8 cellular contexts compared by ENCODE assay signal in genomic region chr6:11232968-11233626, GRCh38. TPM values are rescaled to one million over a fixed set of nuclear protein-coding genes. Genes with fewer than 3 reads are reported as not detected.
DNase-seq lines count a peak whose midpoint lies in the region; ATAC-seq and TF ChIP-seq lines count a peak whose summit lies in the region.

No MANE protein-coding gene starts in this region.

- peaks cover 10% of the 10 kb centered on the region for H3K23me2 ChIP-seq in H9 (ENCODE audit: insufficient read length, low read depth, low read length, poor library complexity, severe bottlenecking)

- H2BK12ac ChIP-seq in H9 (ENCODE audit: insufficient read length, low read depth, low read length): no peak overlapping the region

- no peaks in the 10 kb centered on the region for H3K36me3 Mint-ChIP-seq in H9 (ENCODE audit: insufficient read depth in 1 of 3, low read depth in 3 of 3)

- H3K18ac ChIP-seq in H9 (ENCODE audit: insufficient read length, low read depth, low read length): no peak overlapping the region

- H3K14ac ChIP-seq in H9 (ENCODE audit: insufficient read depth, low read length): no peak overlapping the region

- H3K9me3 ChIP-seq in DOHH2 (ENCODE audit: control insufficient read depth, insufficient read depth, low read length) (no peaks in the 10 kb centered on the region), H9 (ENCODE audit: control insufficient read depth, low read depth, low read length) (no peaks in the 10 kb centered on the region), OCI-LY7 (ENCODE audit: low read length) (no peaks in the 10 kb centered on the region), ectodermal cell (ENCODE audit: control insufficient read depth, low read length) (no peaks in the 10 kb centered on the region), muscle layer of colon (ENCODE audit: low read length) (no peaks in the 10 kb centered on the region)

- H4K91ac ChIP-seq in H9 (ENCODE audit: insufficient read length, low read depth, low read length): no peak overlapping the region

- peaks cover 7% of the 10 kb centered on the region; the same call in 1 of the 2 replicates for H3K27me3 ChIP-seq in DOHH2 (ENCODE audit: control insufficient read depth, low read length)
- no peaks in the 10 kb centered on the region for H3K27me3 ChIP-seq in H9 (ENCODE audit: insufficient read depth, low read length)
- H3K27me3 ChIP-seq in ectodermal cell (ENCODE audit: control insufficient read depth, insufficient read depth, low read length, poor library complexity, severe bottlenecking): no peaks in the 10 kb centered on the region
- H3K27me3 ChIP-seq in muscle layer of colon (ENCODE audit: control insufficient read depth in 1 of 2, insufficient read depth in 2 of 2, low read length in 2 of 2): no peaks in the 10 kb centered on the region

- H3K79me2 ChIP-seq in DOHH2 (ENCODE audit: control insufficient read depth, low read length): no peaks in the 10 kb centered on the region
- H3K79me2 ChIP-seq in H9 (ENCODE audit: insufficient read depth, low read length): no peaks in the 10 kb centered on the region
- H3K79me2 ChIP-seq in OCI-LY7 (ENCODE audit: insufficient read depth, low read depth, low read length): no peaks in the 10 kb centered on the region

- peak overlapping the region; percentile 73 to 81 for H3K4me3 Mint-ChIP-seq in H9

- H3K56ac ChIP-seq in H9 (ENCODE audit: insufficient read length, low read depth, low read length): no peak overlapping the region

- peak; percentile 37 for DNase-seq in H9
- no peak for DNase-seq in OCI-LY7 (ENCODE audit: low spot score)
- DNase-seq in cerebellar nuclear complex (lab: John Stamatoyannopoulos, UW): no peak
- DNase-seq in GM19240 (ENCODE audit: insufficient read length, low spot score): no peak

- no peaks in the 10 kb centered on the region for H3K27me3 Mint-ChIP-seq in H9 (ENCODE audit: low read depth)

- no peak overlapping the region for H2BK120ac ChIP-seq in H9 (ENCODE audit: low read depth, low read length, poor library complexity, severe bottlenecking)

- no peak overlapping the region for H2AK5ac ChIP-seq in H9 (ENCODE audit: insufficient read length, low read length)

- no CpG with 5 or more reads among the region's 18 CpGs for WGBS in H9 (ENCODE audit: extremely low coverage, insufficient read length, low lambda C conversion rate)
- WGBS in ectodermal cell, 2 experiments: 16 to 18% methylated on average over 17 to 18 of the region's 18 CpGs

- no peaks in the 10 kb centered on the region for H3F3A ChIP-seq in DOHH2 (ENCODE audit: control insufficient read depth, insufficient read depth)

- BruUV-seq in OCI-LY7 (replicated peaks; lab: Mats Ljungman, UMichigan): no TSS peak

- H4K20me1 ChIP-seq in DOHH2 (ENCODE audit: control insufficient read depth, insufficient read depth, low read depth, low read length) (no peaks in the 10 kb centered on the region), H9 (ENCODE audit: control insufficient read depth, insufficient read depth, insufficient read length) (no peaks in the 10 kb centered on the region), OCI-LY7 (ENCODE audit: insufficient read depth, low read length) (peaks cover 9% of the 10 kb centered on the region; the same call in 1 of the 2 replicates)

- CTCF ChIA-PET in OCI-LY7 (lab: Charles Lee; ENCODE audit: unreplicated experiment): interaction anchor here (1.2 kb wide), 1 partner anchor 25 kb away, joined by 3 read pairs; no protein-coding TSS in a partner anchor

- H3K9me3 Mint-ChIP-seq in H9: no peaks in the 10 kb centered on the region; a peak in 1 of 5 replicates

- peaks cover 51 to 53% of the 10 kb centered on the region in 2 experiments for H3K4me1 Mint-ChIP-seq in H9

- H2BK5ac ChIP-seq in H9 (ENCODE audit: insufficient read length, low read length): no peak overlapping the region

- H3K9me2 ChIP-seq in DOHH2 (replicated peaks; ENCODE audit: control insufficient read depth, low read length) (no peaks in the 10 kb centered on the region), OCI-LY7 (ENCODE audit: insufficient read depth, low read length) (no peaks in the 10 kb centered on the region)

- TF ChIP-seq CTCF in DOHH2 (IDR thresholded peaks at IDR 0.05; ENCODE audit: low read depth, low read length, poor library complexity, severe bottlenecking) (no peak), H9 (conservative IDR thresholded peaks at IDR 0.05) (no peak), OCI-LY7 (conservative IDR thresholded peaks at IDR 0.05; ENCODE audit: low read length) (no peak)

- no peak overlapping the region for H3K23ac ChIP-seq in H9 (ENCODE audit: insufficient read length, low read depth, low read length)

- H3K4me2 ChIP-seq in DOHH2 (ENCODE audit: low read length): peak overlapping the region; percentile 95
- H3K4me2 ChIP-seq in H9 (ENCODE audit: insufficient read depth, insufficient read length, low read length): peak overlapping the region; percentile 78
- H3K4me2 ChIP-seq in OCI-LY7 (ENCODE audit: low read length): peak overlapping the region; percentile 74

- H3K36me3 ChIP-seq in DOHH2 (ENCODE audit: control insufficient read depth, low read length): no peaks in the 10 kb centered on the region
- H3K36me3 ChIP-seq in OCI-LY7 (ENCODE audit: insufficient read depth, low read length): no peaks in the 10 kb centered on the region
- no peaks in the 10 kb centered on the region for H3K36me3 ChIP-seq in ectodermal cell (ENCODE audit: control insufficient read depth, insufficient read depth, low read length)
- H3K36me3 ChIP-seq in muscle layer of colon (ENCODE audit: insufficient read depth, low read length): no peaks in the 10 kb centered on the region

- no peak overlapping the region for H3K4ac ChIP-seq in H9 (ENCODE audit: low read depth, low read length)

- no peak overlapping the region for H2BK15ac ChIP-seq in H9 (ENCODE audit: low read depth, low read length)

- H3K4me3 ChIP-seq in DOHH2 (ENCODE audit: low read length) (peak overlapping the region; percentile 84), OCI-LY7 (ENCODE audit: low read depth, low read length, poor library complexity, severe bottlenecking) (peak overlapping the region; percentile 65), ectodermal cell (ENCODE audit: insufficient read depth, low read depth, low read length) (peak overlapping the region; percentile 69), muscle layer of colon (ENCODE audit: low read depth in 1 of 2, low read length in 2 of 2) (peak overlapping the region; percentile 34 to 86)

- no peak overlapping the region for H3K9ac ChIP-seq in H9 (ENCODE audit: extremely low read depth, insufficient read length, low read length)
- no peak overlapping the region for H3K9ac ChIP-seq in muscle layer of colon (ENCODE audit: low read length)

- intact Hi-C loops in OCI-LY7 (cut with micrococcal nuclease; ENCODE audit: unreplicated experiment): loop anchor here (2.0 to 5.0 kb wide), 2 partner anchors 154 to 228 kb away; no protein-coding TSS in a partner anchor

- ATAC-seq in HG03108 (IDR thresholded peaks at IDR 0.05; ENCODE audit: unreplicated experiment): no peak

- H3K4me1 ChIP-seq in DOHH2 (ENCODE audit: control insufficient read depth, low read length): peaks cover 25% of the 10 kb centered on the region
- no peaks in the 10 kb centered on the region for H3K4me1 ChIP-seq in H9 (ENCODE audit: insufficient read depth, low read length)
- peaks cover 13% of the 10 kb centered on the region for H3K4me1 ChIP-seq in OCI-LY7 (ENCODE audit: insufficient read depth, low read length, poor library complexity, severe bottlenecking)
- peaks cover 48% of the 10 kb centered on the region for H3K4me1 ChIP-seq in ectodermal cell (ENCODE audit: control insufficient read depth, insufficient read depth, low read length)
- peaks cover 11% of the 10 kb centered on the region for H3K4me1 ChIP-seq in muscle layer of colon (ENCODE audit: insufficient read depth, low read length)

- H4K5ac ChIP-seq in H9 (ENCODE audit: insufficient read length, low read depth, low read length): no peak overlapping the region

- H3K79me1 ChIP-seq in H9 (ENCODE audit: insufficient read depth, low read depth, low read length, poor library complexity, severe bottlenecking): no peaks in the 10 kb centered on the region

- H2AFZ ChIP-seq in H9 (ENCODE audit: low read length) (no peak overlapping the region), OCI-LY7 (ENCODE audit: low read length) (peak overlapping the region; percentile 94)

- H3K27ac ChIP-seq in DOHH2 (ENCODE audit: low read depth, low read length) (0 out of 2 replicates have a peak overlapping the region, but pooled peaks have one; percentile 6), H9 (ENCODE audit: insufficient read length, low read depth, low read length) (no peak overlapping the region), OCI-LY7 (ENCODE audit: low read depth, low read length, poor library complexity, severe bottlenecking) (no peak overlapping the region), ectodermal cell (ENCODE audit: insufficient read depth, low read depth, low read length, poor library complexity, severe bottlenecking) (peak overlapping the region; percentile 94), muscle layer of colon (ENCODE audit: low read depth, low read length) (peak overlapping the region; percentile 45)

- POLR2A ChIA-PET in OCI-LY7 (lab: Charles Lee): interaction anchor here (0.6 to 1.8 kb wide), 8 partner anchors 9 to 195 kb away, joined by 3 to 6 read pairs (median 3); no protein-coding TSS in a partner anchor

- no peak overlapping the region for H2BK20ac ChIP-seq in H9 (ENCODE audit: low read depth, low read length, poor library complexity, severe bottlenecking)

- H3K27ac Mint-ChIP-seq in H9: peak overlapping the region; percentile 52 to 99 (median 90)

- no peak overlapping the region for H4K8ac ChIP-seq in H9 (replicated peaks; ENCODE audit: insufficient read length, low read depth, low read length)

- H3T11ph ChIP-seq in H9 (ENCODE audit: low read length): no peak overlapping the region

RNA-seq across cellular contexts. Expression of gene NEDD9, which starts 0.6 kb away (rescaled TPM):
- total RNA-seq in H9 (2021): 5.5 and 5.8 TPM in 2 replicates
- 7.4 and 13.0 TPM in 2 replicates for total RNA-seq in OCI-LY7 (2014; rRNA removed; shearing (Covaris generic))
- 37.4 and 41.6 TPM in 2 replicates for total RNA-seq in OCI-LY7 (2022)
- polyA plus RNA-seq in ectodermal cell (2013, experiment 1 of 4): 14.2 TPM
- 13.2 TPM for polyA plus RNA-seq in ectodermal cell (2013, experiment 2 of 4)
- polyA plus RNA-seq in ectodermal cell (2013, experiment 3 of 4): 10.4 TPM
- polyA plus RNA-seq in ectodermal cell (2013, experiment 4 of 4): 12.6 TPM

Comparison
In these comparisons a context has a peak if more than half of its experiments do, and no peak if none do; other contexts are left out.
1. H3K27ac ChIP-seq: peak in DOHH2 (single experiment), ectodermal cell (single experiment) and muscle layer of colon (single experiment); none in H9 (single experiment) and OCI-LY7 (single experiment).
2. Peak in every context shown above with its lines, with median percentiles within 50 percentile points of each other: H3K4me2 ChIP-seq and H3K4me3 ChIP-seq.